Comparison of ENCODE assay signal across 23 cellular contexts in genomic region chr17:27180322-27180721, GRCh38.
"Had no signal": no experiment of that assay in that cellular context is flagged by ENCODE, and none has a peak within 500 bp of the region (broad histone marks: within the 10 kb centered on the region; RNA-seq: fewer than 3 reads in every experiment).

No MANE protein-coding gene starts in this region.

- DNase-seq: colonic mucosa; cortex of kidney; effector CD8-positive, alpha-beta T cell; effector memory CD8-positive, alpha-beta T cell; foreskin keratinocyte; heart left ventricle; hypothalamus; immature natural killer cell; islet precursor cell; kidney; left cardiac atrium; left lung; left ventricle myocardium superior; lower lobe of right lung; mesenchymal stem cell; mucosa of descending colon; naive B cell; naive thymus-derived CD8-positive, alpha-beta T cell had no signal

- H3K9me3 ChIP-seq: colonic mucosa, esophagus muscularis mucosa, gastroesophageal sphincter had no signal

- H3K4me3 Mint-ChIP-seq: dendritic cell treated with granulocyte-macrophage colony-stimulating factor and Interleukin-4, amounts not matched to agents 40 ng/mL and 50 ng/mL, for 4 days; effector memory CD8-positive, alpha-beta T cell; immature natural killer cell; mesothelial cell of epicardium; naive thymus-derived CD8-positive, alpha-beta T cell had no signal

- H3K27me3 ChIP-seq: colonic mucosa, esophagus muscularis mucosa, foreskin keratinocyte, gastroesophageal sphincter, heart left ventricle, hepatocyte, left lung had no signal

- H3K4me3 ChIP-seq: colonic mucosa, esophagus muscularis mucosa, gastroesophageal sphincter, heart left ventricle, hepatocyte, left lung, lower lobe of right lung, mucosa of descending colon had no signal

- H3K9me3 Mint-ChIP-seq: dendritic cell treated with granulocyte-macrophage colony-stimulating factor and Interleukin-4, amounts not matched to agents 40 ng/mL and 50 ng/mL, for 4 days; effector memory CD8-positive, alpha-beta T cell had no signal

- H3K36me3 ChIP-seq: colonic mucosa, esophagus muscularis mucosa, gastroesophageal sphincter, heart left ventricle, left lung, lower lobe of right lung had no signal

- H3K27ac ChIP-seq: colonic mucosa, esophagus muscularis mucosa, foreskin keratinocyte, gastroesophageal sphincter, heart left ventricle, hepatocyte, left lung, lower lobe of right lung had no signal

- H3K4me1 ChIP-seq: colonic mucosa, esophagus muscularis mucosa, foreskin keratinocyte, gastroesophageal sphincter, heart left ventricle, left lung, lower lobe of right lung had no signal

- H3K27me3 Mint-ChIP-seq: dendritic cell treated with granulocyte-macrophage colony-stimulating factor and Interleukin-4, amounts not matched to agents 40 ng/mL and 50 ng/mL, for 4 days; effector memory CD8-positive, alpha-beta T cell; naive B cell; naive thymus-derived CD8-positive, alpha-beta T cell had no signal

- H3K27ac Mint-ChIP-seq: dendritic cell treated with granulocyte-macrophage colony-stimulating factor and Interleukin-4, amounts not matched to agents 40 ng/mL and 50 ng/mL, for 4 days; effector memory CD8-positive, alpha-beta T cell; immature natural killer cell; mesothelial cell of epicardium; naive thymus-derived CD8-positive, alpha-beta T cell had no signal

- H3K36me3 Mint-ChIP-seq: mesothelial cell of epicardium, naive B cell had no signal

- H3K4me1 Mint-ChIP-seq: immature natural killer cell, mesothelial cell of epicardium had no signal
